ENCODE assay signal across 8 cellular contexts in the genomic region with DNA sequence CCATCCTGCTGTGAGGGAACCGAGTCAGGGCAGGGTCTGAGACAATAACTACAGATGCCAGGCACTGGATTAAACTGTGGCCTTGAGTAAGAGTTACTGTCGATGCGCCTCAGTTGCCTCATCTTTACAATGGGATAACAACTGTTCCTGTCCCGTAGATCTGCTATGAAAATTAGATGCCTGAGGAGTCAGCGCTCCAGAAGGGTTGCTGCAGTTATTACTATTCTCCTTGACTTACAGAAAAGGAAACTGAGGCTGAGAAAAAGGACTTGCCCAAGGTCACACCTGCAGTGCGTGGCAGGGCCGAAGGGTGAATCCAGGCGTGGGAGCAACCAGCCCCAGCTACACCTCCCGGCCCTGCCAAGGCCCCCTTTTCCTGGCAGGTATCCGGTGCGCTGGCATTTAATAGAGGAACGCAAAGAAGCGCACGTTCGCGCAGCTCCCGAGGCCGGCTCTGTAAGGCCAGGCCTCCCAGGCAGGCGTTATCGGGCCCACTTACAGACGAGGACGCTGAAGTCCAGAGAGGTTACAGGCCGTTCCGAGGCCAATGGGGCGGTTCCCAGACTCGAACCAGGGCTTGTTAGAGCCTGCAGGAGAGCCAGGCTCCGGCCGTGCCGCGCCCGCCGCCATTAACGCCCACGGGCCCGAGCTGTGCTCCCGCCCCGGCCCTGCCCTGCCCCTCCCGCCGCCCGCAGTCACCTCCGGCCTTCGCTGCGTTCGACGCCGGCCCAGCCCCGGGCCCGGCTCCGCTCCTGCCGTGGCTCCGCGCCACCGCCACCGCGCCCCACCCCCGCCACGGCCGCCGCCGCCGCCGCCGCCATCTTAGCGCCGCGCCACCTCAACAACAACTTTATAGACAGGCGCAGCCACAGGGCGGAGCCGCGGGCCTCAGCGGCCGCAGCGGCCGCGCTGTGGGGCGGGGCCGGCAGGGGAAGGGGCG. TPM values are rescaled to one million over a fixed set of nuclear protein-coding genes. Genes with fewer than 3 reads are reported as not detected.
DNase-seq lines count a peak whose midpoint lies in the region; ATAC-seq, FAIRE-seq and TF ChIP-seq lines count a peak whose summit lies in the region.

A gene (minus strand): TSS at position 852 of the 940 bp plus-strand sequence. CDS start 31 bp downstream, at position 821.

- TF ChIP-seq POLR2A in GM10847 (IDR thresholded peaks at IDR 0.05; ENCODE audit: extremely low read depth, insufficient read length): peak; percentile 65

- H3K9me3 ChIP-seq in left ventricle myocardium inferior (replicated peaks): no peaks in the 10 kb centered on the region

- ATAC-seq in GM21423 (IDR thresholded peaks at IDR 0.05; ENCODE audit: unreplicated experiment): peak; percentile 52

- peaks cover 6% of the 10 kb centered on the region for H3K36me3 Mint-ChIP-seq in activated naive CD4-positive, alpha-beta T cell treated with anti-CD3 and anti-CD28 coated beads, Interleukin-2, amount 50 U/mL, for 24 hours

- TF ChIP-seq CTCF in left ventricle myocardium inferior (IDR thresholded peaks at IDR 0.05; ENCODE audit: borderline replicate concordance) (no peak), GM13976 (IDR thresholded peaks at IDR 0.05; ENCODE audit: borderline replicate concordance, control extremely low read depth, extremely low read depth, insufficient read depth, missing control alignments) (no peak)

- peak within 1 kb of the TSS; percentile 90 for H3K27ac Mint-ChIP-seq in activated naive CD4-positive, alpha-beta T cell treated with anti-CD3 and anti-CD28 coated beads, Interleukin-2, amount 50 U/mL, for 24 hours

- peak within 1 kb of the TSS; percentile 91 for H3K4me3 Mint-ChIP-seq in activated naive CD4-positive, alpha-beta T cell treated with anti-CD3 and anti-CD28 coated beads, Interleukin-2, amount 50 U/mL, for 24 hours

- peaks cover 56% of the 10 kb centered on the region for H3K4me1 Mint-ChIP-seq in activated naive CD4-positive, alpha-beta T cell treated with anti-CD3 and anti-CD28 coated beads, Interleukin-2, amount 50 U/mL, for 24 hours

- peaks cover 32% of the 10 kb centered on the region for H3K36me3 ChIP-seq in left ventricle myocardium inferior

- no peaks in the 10 kb centered on the region for H3K27me3 Mint-ChIP-seq in activated naive CD4-positive, alpha-beta T cell treated with anti-CD3 and anti-CD28 coated beads, Interleukin-2, amount 50 U/mL, for 24 hours

- H3K9me3 Mint-ChIP-seq in activated naive CD4-positive, alpha-beta T cell treated with anti-CD3 and anti-CD28 coated beads, Interleukin-2, amount 50 U/mL, for 24 hours: no peaks in the 10 kb centered on the region

- H3K27ac ChIP-seq in left ventricle myocardium inferior (replicated peaks): peak within 1 kb of the TSS; percentile 99

- intact Hi-C loops in left ventricle myocardium inferior (cut with micrococcal nuclease): no loop called here

- H3K4me1 ChIP-seq in left ventricle myocardium inferior: peaks cover 63% of the 10 kb centered on the region

- no peak for DNase-seq in HTR-8/SVneo (ENCODE audit: insufficient read length, low spot score)
- no peak for DNase-seq in left ventricle myocardium inferior
- DNase-seq in renal cortical epithelial cell (ENCODE audit: low read depth): no peak
- DNase-seq in NK-92 treated with Interleukin-12 subunit alpha and Interleukin-12 subunit beta, amount 100 ng/mL, for 24 hours (lab: John Stamatoyannopoulos, UW): no peak
- DNase-seq in GM13976 (ENCODE audit: low spot score): no peak

- FAIRE-seq in HTR-8/SVneo (lab: Jason Lieb, UNC): peak; percentile 97

- in situ Hi-C loops in GM13976 (cut with MboI; ENCODE audit: low sequenced_read_pairs, unreplicated experiment): no loop called here

- no peaks in the 10 kb centered on the region for H3K27me3 ChIP-seq in left ventricle myocardium inferior (ENCODE audit: low read depth)

- H3K4me3 ChIP-seq in left ventricle myocardium inferior: peak within 1 kb of the TSS; percentile 100

RNA-seq across cellular contexts. Expression of the gene that starts here (rescaled TPM):
- total RNA-seq in left ventricle myocardium inferior (37.3 TPM), renal cortical epithelial cell (6.9 and 15.7 TPM in 2 replicates)
